11 cellular contexts compared by ENCODE assay signal in the genomic region with DNA sequence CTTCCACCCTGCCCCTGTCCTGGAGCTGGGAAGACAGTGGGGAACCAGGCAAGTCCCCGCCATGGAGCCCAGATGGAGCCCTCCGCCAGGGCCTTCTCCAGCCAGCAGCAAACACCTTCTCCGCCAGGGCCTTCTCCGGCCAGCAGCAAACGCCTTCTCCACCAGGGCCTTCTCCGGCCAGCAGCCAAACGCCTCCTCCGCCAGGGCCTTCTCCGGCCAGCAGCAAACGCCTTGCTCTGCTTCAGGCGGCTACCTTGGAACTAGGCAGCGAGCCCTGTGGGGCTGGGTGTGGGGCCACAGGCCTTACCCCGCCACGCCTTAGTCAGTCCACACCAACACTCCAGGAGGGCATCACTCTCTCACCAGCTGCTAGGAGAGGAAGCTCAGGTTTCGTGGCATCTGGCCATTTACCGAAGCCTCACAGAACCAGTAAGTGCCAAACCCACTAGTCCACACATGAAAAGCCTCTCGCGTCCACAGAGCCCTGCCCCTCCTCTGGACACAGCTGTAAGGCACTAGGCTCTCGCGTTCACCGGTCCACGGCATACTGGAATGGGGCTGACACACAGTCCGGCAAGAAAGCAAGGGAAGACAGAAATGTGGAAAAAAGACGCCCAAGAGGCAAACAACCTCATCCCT.
DNase-seq lines count a peak whose midpoint lies in the region; ATAC-seq and TF ChIP-seq lines count a peak whose summit lies in the region.
"Had no signal": no experiment of that assay in that cellular context is flagged by ENCODE, and none has a peak within 500 bp of the region (broad histone marks: within the 10 kb centered on the region; RNA-seq: fewer than 3 reads in every experiment).

No MANE protein-coding gene starts in this region.

- peak overlapping the region; percentile 40 for H3K27ac Mint-ChIP-seq in dendritic cell treated with granulocyte-macrophage colony-stimulating factor and Interleukin-4, amounts not matched to agents 40 ng/mL and 50 ng/mL, for 4 days
- H3K27ac Mint-ChIP-seq in nephron: peak overlapping the region in 2 of 3 experiments; percentile 19 to 58

- no peak overlapping the region for H3K4me3 Mint-ChIP-seq in dendritic cell treated with granulocyte-macrophage colony-stimulating factor and Interleukin-4, amounts not matched to agents 40 ng/mL and 50 ng/mL, for 4 days
- H3K4me3 Mint-ChIP-seq in nephron: peak overlapping the region in 1 of 3 experiments; percentile 24

- peaks cover 86% of the 10 kb centered on the region for H3K4me1 Mint-ChIP-seq in dendritic cell treated with granulocyte-macrophage colony-stimulating factor and Interleukin-4, amounts not matched to agents 40 ng/mL and 50 ng/mL, for 4 days (ENCODE audit: low read depth)
- H3K4me1 Mint-ChIP-seq in nephron: peaks cover 65% of the 10 kb centered on the region

- no peak for ATAC-seq in GM21825 (IDR thresholded peaks at IDR 0.05; ENCODE audit: unreplicated experiment)
- ATAC-seq: HCT116 had no signal

- TF ChIP-seq CTCF in nephron (IDR thresholded peaks at IDR 0.05; ENCODE audit: unreplicated experiment in 3 of 3): no peak

- DNase-seq in AG08396 (ENCODE audit: low spot score) (peak; percentile 73), NCI-H1092 treated with DMSO at 0.1 percent for 48 hours (lab: John Stamatoyannopoulos, UW) (peak; percentile 51), RKO (ENCODE audit: low spot score) (no peak), NCI-H526 treated with DMSO at 0.1 percent for 48 hours (lab: John Stamatoyannopoulos, UW) (no peak), NOMO-1 (lab: John Stamatoyannopoulos, UW; ENCODE audit: unreplicated experiment in 2 of 2) (no peak)
- DNase-seq: EL, NCI-H1105 treated with DMSO at 0.1 percent for 48 hours had no signal

- no peaks in the 10 kb centered on the region for H3K9me3 Mint-ChIP-seq in dendritic cell treated with granulocyte-macrophage colony-stimulating factor and Interleukin-4, amounts not matched to agents 40 ng/mL and 50 ng/mL, for 4 days
- no peaks in the 10 kb centered on the region for H3K9me3 Mint-ChIP-seq in nephron

- intact Hi-C loops in dendritic cell treated with granulocyte-macrophage colony-stimulating factor and Interleukin-4, amounts not matched to agents 40 ng/mL and 50 ng/mL, for 4 days (cut with micrococcal nuclease): no loop called here

- peaks cover 15% of the 10 kb centered on the region for H3K36me3 Mint-ChIP-seq in dendritic cell treated with granulocyte-macrophage colony-stimulating factor and Interleukin-4, amounts not matched to agents 40 ng/mL and 50 ng/mL, for 4 days (ENCODE audit: low read depth)
- peaks cover 4% of the 10 kb centered on the region for H3K36me3 Mint-ChIP-seq in nephron (ENCODE audit: low read depth)

- no peaks in the 10 kb centered on the region for H3K27me3 Mint-ChIP-seq in dendritic cell treated with granulocyte-macrophage colony-stimulating factor and Interleukin-4, amounts not matched to agents 40 ng/mL and 50 ng/mL, for 4 days
- H3K27me3 Mint-ChIP-seq in nephron (ENCODE audit: low read depth): no peaks in the 10 kb centered on the region

Comparison
In these comparisons a context has a peak if more than half of its experiments do, and no peak if none do; other contexts are left out.
1. DNase-seq: peak in AG08396 (single experiment) and NCI-H1092 treated with DMSO at 0.1 percent for 48 hours (single experiment); none in RKO (single experiment), NCI-H526 treated with DMSO at 0.1 percent for 48 hours (single experiment) and NOMO-1 (0 of 2).